8 cellular contexts compared by ENCODE assay signal in the genomic region with DNA sequence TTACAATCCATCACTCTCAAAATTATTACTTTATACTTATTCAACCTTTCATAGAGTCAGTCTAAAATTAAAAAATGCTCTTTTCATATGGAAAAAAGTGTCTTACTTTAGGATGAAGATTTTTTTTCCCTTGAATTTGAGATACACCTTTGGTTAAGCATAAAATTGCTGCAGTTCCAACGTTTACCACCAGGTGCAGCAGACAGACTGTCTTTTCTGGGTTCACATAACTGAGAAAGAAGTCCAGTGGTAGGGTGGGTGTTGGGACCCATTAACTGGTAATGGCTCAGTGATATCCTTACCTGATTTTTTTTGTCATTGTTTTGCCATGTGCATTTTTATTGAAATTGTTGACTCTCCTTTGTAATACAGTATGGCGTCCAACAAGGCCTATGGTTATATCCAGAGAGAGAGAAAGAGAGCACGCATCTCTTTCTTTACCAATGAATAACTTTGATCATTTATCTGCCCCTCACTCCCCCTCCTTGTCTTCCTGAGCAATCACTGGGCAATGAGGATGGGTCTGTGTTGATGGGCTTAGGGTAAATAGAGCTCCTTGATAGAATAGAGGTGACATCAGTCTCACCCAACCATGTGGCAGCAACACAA.
DNase-seq lines count a peak whose midpoint lies in the region; ATAC-seq and TF ChIP-seq lines count a peak whose summit lies in the region.

No MANE protein-coding gene starts in this region.

- TF ChIP-seq EP300 in esophagus muscularis mucosa (IDR thresholded peaks at IDR 0.05), result no peak

- intact Hi-C loops in Right ventricle myocardium inferior (cut with DNase I), result no loop called here
- intact Hi-C loops in esophagus muscularis mucosa (cut with DNase I), result no loop called here

- H3K4me1 ChIP-seq in right atrium auricular region (no peaks in the 10 kb centered on the region), OCI-LY3 (ENCODE audit: low read length) (no peaks in the 10 kb centered on the region), esophagus muscularis mucosa (peaks cover 0 to 7% (median 3%) of the 10 kb centered on the region in 4 donors)

- H3K9me3 ChIP-seq in right atrium auricular region, result no peaks in the 10 kb centered on the region
- H3K9me3 ChIP-seq in OCI-LY3 (ENCODE audit: insufficient read depth, low read length), result no peaks in the 10 kb centered on the region
- H3K9me3 ChIP-seq in esophagus muscularis mucosa, result no peaks in the 10 kb centered on the region

- H2AFZ ChIP-seq in OCI-LY3 (ENCODE audit: low read depth, low read length), result no peak overlapping the region

- H3K36me3 ChIP-seq in right atrium auricular region (no peaks in the 10 kb centered on the region), OCI-LY3 (replicated peaks; ENCODE audit: low read depth, low read length) (no peaks in the 10 kb centered on the region), esophagus muscularis mucosa (peaks cover 0 to 7% (median 2%) of the 10 kb centered on the region in 4 donors)

- H3K79me2 ChIP-seq in OCI-LY3 (ENCODE audit: low read length), result no peaks in the 10 kb centered on the region

- H3K27ac ChIP-seq in right atrium auricular region (no peak overlapping the region), OCI-LY3 (ENCODE audit: low read length) (no peak overlapping the region), esophagus muscularis mucosa (replicated peaks in 1 of 4) (no peak overlapping the region)

- no peak for TF ChIP-seq POLR2A in esophagus muscularis mucosa (IDR thresholded peaks at IDR 0.05; ENCODE audit: low read depth)

- no peak overlapping the region for H3K4me3 ChIP-seq in right atrium auricular region
- no peak overlapping the region for H3K4me3 ChIP-seq in OCI-LY3 (ENCODE audit: low read length)
- no peak overlapping the region for H3K4me3 ChIP-seq in esophagus muscularis mucosa

- H4K20me1 ChIP-seq in OCI-LY3 (ENCODE audit: insufficient read depth, low read length), result no peaks in the 10 kb centered on the region

- H3K27me3 ChIP-seq in right atrium auricular region (no peaks in the 10 kb centered on the region), OCI-LY3 (ENCODE audit: low read depth, low read length) (no peaks in the 10 kb centered on the region), esophagus muscularis mucosa (no peaks in the 10 kb centered on the region)

- DNase-seq in right atrium auricular region (ENCODE audit: low spot score), result no peak
- DNase-seq in Right ventricle myocardium inferior (ENCODE audit: missing footprints), result no peak
- no peak for DNase-seq in esophagus muscularis mucosa (ENCODE audit: extremely low spot score)
- DNase-seq in epidermal melanocyte (ENCODE audit: insufficient read length, low spot score), result no peak
- no peak for DNase-seq in 8988T
- no peak for DNase-seq in NCI-H2227 (lab: John Stamatoyannopoulos, UW; ENCODE audit: unreplicated experiment)
- no peak for DNase-seq in activated naive CD4-positive, alpha-beta T cell treated with Interleukin-2 at 50 U/mL for 16 hours

- 65% methylated on average over 3 of the region's 3 CpGs for WGBS in esophagus muscularis mucosa

- ATAC-seq in Right ventricle myocardium inferior, result no peak

- TF ChIP-seq CTCF in right atrium auricular region (IDR thresholded peaks at IDR 0.05) (peak; percentile 34 to 60), OCI-LY3 (IDR thresholded peaks at IDR 0.05; ENCODE audit: low read depth, low read length) (peak; percentile 34), esophagus muscularis mucosa (IDR thresholded peaks at IDR 0.05) (peak; percentile 9 to 56 (median 22))

- no peak overlapping the region for H3K4me2 ChIP-seq in OCI-LY3 (ENCODE audit: low read length)

- no peak overlapping the region for H3K9ac ChIP-seq in OCI-LY3 (ENCODE audit: low read length)
